2 cellular contexts compared by ENCODE assay signal in the genomic region with DNA sequence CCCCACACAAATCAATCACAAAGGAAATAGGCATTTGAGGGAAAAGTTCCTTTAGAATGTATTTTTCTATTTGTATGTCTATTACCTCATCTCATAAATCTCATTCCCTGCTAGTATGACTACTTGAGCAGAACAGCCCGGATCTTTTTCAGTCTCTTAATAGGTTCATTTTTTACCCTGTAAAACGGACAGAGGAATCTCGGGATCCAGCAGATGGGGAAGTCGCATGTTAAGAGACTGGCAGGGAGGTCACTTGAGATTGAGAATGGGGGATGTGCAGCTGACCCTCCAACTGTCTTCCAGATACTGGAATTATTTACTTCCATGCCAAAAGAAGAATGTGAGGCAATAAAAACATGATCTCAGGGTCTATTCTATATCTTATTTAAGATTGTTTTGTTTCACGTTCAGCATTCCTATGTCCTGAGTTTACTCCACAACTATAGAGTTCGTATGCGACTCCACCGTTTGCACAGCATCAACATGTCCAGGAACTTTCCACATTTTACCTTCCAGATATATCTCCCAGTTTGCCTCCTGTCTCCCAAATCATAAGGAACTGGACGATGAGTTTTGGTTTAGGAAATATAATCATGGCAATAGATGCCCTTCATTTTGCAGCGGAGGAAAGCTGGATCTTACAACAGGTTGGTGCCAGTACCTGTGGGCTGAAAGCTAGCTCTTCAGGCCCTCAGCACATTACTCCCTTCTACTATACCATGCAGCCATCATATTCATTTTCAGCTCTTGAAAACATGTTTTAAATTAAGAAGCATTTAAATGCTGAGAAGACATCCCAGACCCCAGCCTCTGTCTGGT.
TF ChIP-seq lines count a peak whose summit lies in the region.

No MANE protein-coding gene starts in this region.

TF ChIP-seq in HEK293, 187 proteins besides CTCF, POLR2A, EP300 and RAD21 (continues in another document):
- TF ChIP-seq SP3 (tag by site-specific recombination; IDR thresholded peaks at IDR 0.05) = no peak
- TF ChIP-seq ZNF19 (tag by site-specific recombination; IDR thresholded peaks at IDR 0.05; ENCODE audit: low read depth) = no peak
- TF ChIP-seq ZNF510 (tag by site-specific recombination; IDR thresholded peaks at IDR 0.05; ENCODE audit: insufficient replicate concordance) = no peak
- no peak for TF ChIP-seq KLF1 (tag by site-specific recombination; IDR thresholded peaks at IDR 0.05)
- TF ChIP-seq ZNF223 (tag by site-specific recombination; IDR thresholded peaks at IDR 0.05) = no peak
- TF ChIP-seq, protein P1, sequence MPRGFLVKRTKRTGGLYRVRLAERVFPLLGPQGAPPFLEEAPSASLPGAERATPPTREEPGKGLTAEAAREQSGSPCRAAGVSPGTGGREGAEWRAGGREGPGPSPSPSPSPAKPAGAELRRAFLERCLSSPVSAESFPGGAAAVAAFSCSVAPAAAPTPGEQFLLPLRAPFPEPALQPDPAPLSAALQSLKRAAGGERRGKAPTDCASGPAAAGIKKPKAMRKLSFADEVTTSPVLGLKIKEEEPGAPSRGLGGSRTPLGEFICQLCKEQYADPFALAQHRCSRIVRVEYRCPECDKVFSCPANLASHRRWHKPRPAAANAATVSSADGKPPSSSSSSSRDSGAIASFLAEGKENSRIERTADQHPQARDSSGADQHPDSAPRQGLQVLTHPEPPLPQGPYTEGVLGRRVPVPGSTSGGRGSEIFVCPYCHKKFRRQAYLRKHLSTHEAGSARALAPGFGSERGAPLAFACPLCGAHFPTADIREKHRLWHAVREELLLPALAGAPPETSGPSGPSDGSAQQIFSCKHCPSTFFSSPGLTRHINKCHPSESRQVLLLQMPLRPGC (tag by site-specific recombination; IDR thresholded peaks at IDR 0.05) = no peak
- TF ChIP-seq ZNF311 (tag by site-specific recombination; IDR thresholded peaks at IDR 0.05; ENCODE audit: borderline replicate concordance) = no peak
- no peak for TF ChIP-seq ZNF561 (tag by site-specific recombination; IDR thresholded peaks at IDR 0.05; ENCODE audit: borderline replicate concordance)
- TF ChIP-seq KLF7 (tag by site-specific recombination; IDR thresholded peaks at IDR 0.05; ENCODE audit: borderline replicate concordance) = no peak
- no peak for TF ChIP-seq ZNF837 (tag by site-specific recombination; IDR thresholded peaks at IDR 0.05)
- no peak for TF ChIP-seq GFI1B (tag by site-specific recombination; IDR thresholded peaks at IDR 0.05)
- TF ChIP-seq ZNF558 (tag by site-specific recombination; IDR thresholded peaks at IDR 0.05) = no peak
- no peak for TF ChIP-seq ZNF23 (tag by site-specific recombination; IDR thresholded peaks at IDR 0.05; ENCODE audit: borderline replicate concordance)
- TF ChIP-seq ZNF184 (tag by site-specific recombination; IDR thresholded peaks at IDR 0.05) = no peak
- TF ChIP-seq, protein P2, sequence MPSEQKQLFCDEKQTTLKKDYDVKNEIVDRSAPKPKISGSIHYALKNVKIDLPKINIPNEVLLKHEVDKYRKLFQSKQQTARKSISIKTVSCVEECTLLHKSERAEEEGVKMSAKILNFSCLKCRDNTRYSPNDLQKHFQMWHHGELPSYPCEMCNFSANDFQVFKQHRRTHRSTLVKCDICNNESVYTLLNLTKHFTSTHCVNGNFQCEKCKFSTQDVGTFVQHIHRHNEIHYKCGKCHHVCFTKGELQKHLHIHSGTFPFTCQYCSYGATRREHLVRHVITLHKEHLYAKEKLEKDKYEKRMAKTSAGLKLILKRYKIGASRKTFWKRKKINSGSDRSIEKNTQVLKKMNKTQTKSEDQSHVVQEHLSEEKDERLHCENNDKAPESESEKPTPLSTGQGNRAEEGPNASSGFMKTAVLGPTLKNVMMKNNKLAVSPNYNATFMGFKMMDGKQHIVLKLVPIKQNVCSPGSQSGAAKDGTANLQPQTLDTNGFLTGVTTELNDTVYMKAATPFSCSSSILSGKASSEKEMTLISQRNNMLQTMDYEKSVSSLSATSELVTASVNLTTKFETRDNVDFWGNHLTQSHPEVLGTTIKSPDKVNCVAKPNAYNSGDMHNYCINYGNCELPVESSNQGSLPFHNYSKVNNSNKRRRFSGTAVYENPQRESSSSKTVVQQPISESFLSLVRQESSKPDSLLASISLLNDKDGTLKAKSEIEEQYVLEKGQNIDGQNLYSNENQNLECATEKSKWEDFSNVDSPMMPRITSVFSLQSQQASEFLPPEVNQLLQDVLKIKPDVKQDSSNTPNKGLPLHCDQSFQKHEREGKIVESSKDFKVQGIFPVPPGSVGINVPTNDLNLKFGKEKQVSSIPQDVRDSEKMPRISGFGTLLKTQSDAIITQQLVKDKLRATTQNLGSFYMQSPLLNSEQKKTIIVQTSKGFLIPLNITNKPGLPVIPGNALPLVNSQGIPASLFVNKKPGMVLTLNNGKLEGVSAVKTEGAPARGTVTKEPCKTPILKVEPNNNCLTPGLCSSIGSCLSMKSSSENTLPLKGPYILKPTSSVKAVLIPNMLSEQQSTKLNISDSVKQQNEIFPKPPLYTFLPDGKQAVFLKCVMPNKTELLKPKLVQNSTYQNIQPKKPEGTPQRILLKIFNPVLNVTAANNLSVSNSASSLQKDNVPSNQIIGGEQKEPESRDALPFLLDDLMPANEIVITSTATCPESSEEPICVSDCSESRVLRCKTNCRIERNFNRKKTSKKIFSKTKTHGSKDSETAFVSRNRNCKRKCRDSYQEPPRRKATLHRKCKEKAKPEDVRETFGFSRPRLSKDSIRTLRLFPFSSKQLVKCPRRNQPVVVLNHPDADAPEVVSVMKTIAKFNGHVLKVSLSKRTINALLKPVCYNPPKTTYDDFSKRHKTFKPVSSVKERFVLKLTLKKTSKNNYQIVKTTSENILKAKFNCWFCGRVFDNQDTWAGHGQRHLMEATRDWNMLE (tag by site-specific recombination; conservative IDR thresholded peaks at IDR 0.05; ENCODE audit: low read depth) = no peak
- TF ChIP-seq ZNF202 (tag by site-specific recombination; IDR thresholded peaks at IDR 0.05; ENCODE audit: borderline replicate concordance) = no peak
- no peak for TF ChIP-seq ZNF169 (tag by site-specific recombination; IDR thresholded peaks at IDR 0.05)
- TF ChIP-seq PRDM1 (tag by site-specific recombination; IDR thresholded peaks at IDR 0.05) = no peak
- TF ChIP-seq, protein P3, sequence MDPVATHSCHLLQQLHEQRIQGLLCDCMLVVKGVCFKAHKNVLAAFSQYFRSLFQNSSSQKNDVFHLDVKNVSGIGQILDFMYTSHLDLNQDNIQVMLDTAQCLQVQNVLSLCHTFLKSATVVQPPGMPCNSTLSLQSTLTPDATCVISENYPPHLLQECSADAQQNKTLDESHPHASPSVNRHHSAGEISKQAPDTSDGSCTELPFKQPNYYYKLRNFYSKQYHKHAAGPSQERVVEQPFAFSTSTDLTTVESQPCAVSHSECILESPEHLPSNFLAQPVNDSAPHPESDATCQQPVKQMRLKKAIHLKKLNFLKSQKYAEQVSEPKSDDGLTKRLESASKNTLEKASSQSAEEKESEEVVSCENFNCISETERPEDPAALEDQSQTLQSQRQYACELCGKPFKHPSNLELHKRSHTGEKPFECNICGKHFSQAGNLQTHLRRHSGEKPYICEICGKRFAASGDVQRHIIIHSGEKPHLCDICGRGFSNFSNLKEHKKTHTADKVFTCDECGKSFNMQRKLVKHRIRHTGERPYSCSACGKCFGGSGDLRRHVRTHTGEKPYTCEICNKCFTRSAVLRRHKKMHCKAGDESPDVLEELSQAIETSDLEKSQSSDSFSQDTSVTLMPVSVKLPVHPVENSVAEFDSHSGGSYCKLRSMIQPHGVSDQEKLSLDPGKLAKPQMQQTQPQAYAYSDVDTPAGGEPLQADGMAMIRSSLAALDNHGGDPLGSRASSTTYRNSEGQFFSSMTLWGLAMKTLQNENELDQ (tag by site-specific recombination; IDR thresholded peaks at IDR 0.05; ENCODE audit: low read depth) = no peak
- TF ChIP-seq ZNF121 (tag by site-specific recombination; IDR thresholded peaks at IDR 0.05) = no peak

TF ChIP-seq in H1, 55 proteins besides CTCF, POLR2A, EP300 and RAD21:
- TF ChIP-seq RBBP5 (IDR thresholded peaks at IDR 0.05; ENCODE audit: borderline replicate concordance, low read depth, low read length) = no peak
